Comparison of ENCODE assay signal across 9 cellular contexts in the genomic region with DNA sequence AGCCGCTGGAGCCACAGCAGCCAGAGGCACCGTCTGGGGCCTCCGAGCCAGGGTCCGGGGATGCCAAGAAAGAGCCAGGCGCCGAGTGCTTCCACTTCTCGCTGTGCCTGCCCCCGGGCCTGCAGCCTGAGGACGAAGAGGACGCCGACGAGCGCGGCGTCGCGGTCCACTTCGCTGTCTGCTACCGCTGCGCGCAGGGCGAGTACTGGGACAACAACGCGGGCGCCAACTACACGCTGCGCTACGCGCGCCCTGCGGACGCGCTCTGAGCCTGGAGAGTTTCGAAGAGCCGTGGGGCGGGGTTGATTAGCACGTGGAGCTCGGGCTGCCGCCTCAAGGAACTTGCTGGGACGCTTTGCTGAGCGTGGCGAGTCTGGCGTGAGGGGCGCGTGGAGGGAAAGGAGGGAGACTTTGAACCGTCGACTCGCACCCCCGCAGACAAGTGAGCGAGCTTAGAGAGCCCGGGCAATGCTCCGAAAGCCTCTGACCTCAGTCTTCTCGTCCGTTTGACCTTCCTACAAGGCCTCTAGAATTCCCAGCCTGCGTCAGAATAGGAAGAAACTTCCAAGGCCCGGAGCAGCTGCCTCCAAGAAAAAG. TPM values are rescaled to one million over a fixed set of nuclear protein-coding genes. Genes with fewer than 3 reads are reported as not detected.
DNase-seq lines count a peak whose midpoint lies in the region; ATAC-seq, FAIRE-seq and TF ChIP-seq lines count a peak whose summit lies in the region.
"Had no signal": no experiment of that assay in that cellular context is flagged by ENCODE, and none has a peak within 500 bp of the region (broad histone marks: within the 10 kb centered on the region; RNA-seq: fewer than 3 reads in every experiment).

No MANE protein-coding gene starts in this region.

- no peak for ATAC-seq in HG03354 (IDR thresholded peaks at IDR 0.05; ENCODE audit: poor library complexity, severe bottlenecking, unreplicated experiment)

- no peak for TF ChIP-seq CTCF in AG04450 (IDR thresholded peaks at IDR 0.05; ENCODE audit: low read depth, low read length)
- TF ChIP-seq CTCF in foreskin fibroblast (IDR thresholded peaks at IDR 0.05; ENCODE audit: low read depth, low read length) = no peak
- TF ChIP-seq CTCF in osteoblast (IDR thresholded peaks at IDR 0.05; ENCODE audit: extremely low read depth, low read depth, low read length) = no peak

- H3K27me3 ChIP-seq in AG04450 (ENCODE audit: control insufficient read depth, insufficient read depth, low read length) = peaks cover 39% of the 10 kb centered on the region
- H3K27me3 ChIP-seq in NT2/D1 (ENCODE audit: insufficient read depth, insufficient read length) = peaks cover 51% of the 10 kb centered on the region
- peaks cover 30% of the 10 kb centered on the region for H3K27me3 ChIP-seq in osteoblast (ENCODE audit: insufficient read depth, low read length)

- peak overlapping the region; percentile 64 for H2AFZ ChIP-seq in osteoblast (ENCODE audit: low read length)

- H3K4me1 ChIP-seq in NT2/D1 (ENCODE audit: insufficient read depth, insufficient read length) (peaks cover 8% of the 10 kb centered on the region), osteoblast (ENCODE audit: insufficient read depth, low read length) (peaks cover 21% of the 10 kb centered on the region)

- H3K4me3 ChIP-seq in AG04450 (ENCODE audit: low read depth, low read length) (peak overlapping the region; percentile 58), NT2/D1 (ENCODE audit: insufficient read length, low read depth) (peak overlapping the region; percentile 49), foreskin fibroblast (ENCODE audit: low read depth in 1 of 2, low read length in 2 of 2) (peak overlapping the region; percentile 53 to 69), osteoblast (ENCODE audit: insufficient read depth, low read length) (peak overlapping the region; percentile 74)

- H3K79me2 ChIP-seq in osteoblast (ENCODE audit: insufficient read depth, low read length) = no peaks in the 10 kb centered on the region

- TF ChIP-seq POLR2A in GM12891 (IDR thresholded peaks at IDR 0.05; ENCODE audit: low read depth, low read length) = no peak

- H3K4me2 ChIP-seq in osteoblast (ENCODE audit: insufficient read depth, low read length) = peak overlapping the region; percentile 91

- peak overlapping the region; percentile 33 for H3K9ac ChIP-seq in NT2/D1 (ENCODE audit: insufficient read length, low read depth)

- no peak for FAIRE-seq in GM12891 (lab: Jason Lieb, UNC)

- H3K9me3 ChIP-seq in AG04450 (ENCODE audit: control insufficient read depth, insufficient read depth, low read length) (peaks cover 4% of the 10 kb centered on the region; the same call in 1 of the 2 replicates), NT2/D1 (ENCODE audit: insufficient read depth, low read length) (no peaks in the 10 kb centered on the region), osteoblast (ENCODE audit: low read depth, low read length) (no peaks in the 10 kb centered on the region)

- CTCF ChIA-PET in AG04450 (lab: Charles Lee) = interaction anchor here (0.6 kb wide), 1 partner anchor 256 kb away, joined by 3 read pairs; no protein-coding TSS in a partner anchor

- POLR2A ChIA-PET in AG04450 (lab: Yijun Ruan, JAX) = no interaction called here

- H3K27ac ChIP-seq in AG04450 (ENCODE audit: low read depth, low read length) (no peak overlapping the region), osteoblast (ENCODE audit: low read depth, low read length) (no peak overlapping the region)

- H4K20me1 ChIP-seq in osteoblast (ENCODE audit: insufficient read depth, low read length) = no peaks in the 10 kb centered on the region

- DNase-seq in AG04450 (ENCODE audit: low read depth, low spot score) (no peak), NT2/D1 (ENCODE audit: low read depth, low spot score) (no peak), foreskin fibroblast (no peak), osteoblast (ENCODE audit: insufficient read length, low spot score, missing footprints) (no peak), NCI-H226 (no peak), GM12891 (ENCODE audit: insufficient read length, low spot score) (no peak), NCI-H510A (lab: John Stamatoyannopoulos, UW) (no peak)
- DNase-seq: activated CD4-positive, CD25-positive, alpha-beta regulatory T cell treated with anti-CD3 and anti-CD28 coated beads, Interleukin-2, amount 50 U/mL, for 72 hours had no signal

- no peaks in the 10 kb centered on the region for H3K36me3 ChIP-seq in NT2/D1 (ENCODE audit: insufficient read depth, insufficient read length, low read length)
- H3K36me3 ChIP-seq in osteoblast (ENCODE audit: insufficient read depth, low read length) = no peaks in the 10 kb centered on the region

TF ChIP-seq in GM12891, 5 proteins besides CTCF, POLR2A, EP300 and RAD21:
- no peak for TF ChIP-seq TAF1 (IDR thresholded peaks at IDR 0.05; ENCODE audit: low read depth, low read length)
- TF ChIP-seq PAX5 (IDR thresholded peaks at IDR 0.05; ENCODE audit: insufficient read depth, low read length, severe bottlenecking) = no peak
- no peak for TF ChIP-seq SPI1 (IDR thresholded peaks at IDR 0.05; ENCODE audit: low read depth, low read length)
- TF ChIP-seq POU2F2 (IDR thresholded peaks at IDR 0.05; ENCODE audit: low read depth, low read length) = no peak
- no peak for TF ChIP-seq POLR2AphosphoS5 (IDR thresholded peaks at IDR 0.05; ENCODE audit: low read depth, low read length)
TF ChIP-seq in GM12891: peak in this region for 0.

RNA-seq across cellular contexts. Expression of a gene that starts 1.3 kb away (rescaled TPM):
- polyA plus RNA-seq in AG04450 (2011; rRNA removed) = 0.09 and 0.11 TPM in 2 replicates
- polyA minus RNA-seq in AG04450 (2011; rRNA and poly(A)+ RNA removed) = 0.13 and 0.14 TPM in 2 replicates
- 3.3 and 3.5 TPM in 2 replicates for total RNA-seq in osteoblast
- polyA plus RNA-seq in GM12891 (2012; ENCODE audit: low read depth, missing spikeins) = 0.41 TPM
